In genomic region chr1:41411229-41411628, GRCh38 we compare ENCODE assay signal across 21 cellular contexts. TPM values are rescaled to one million over a fixed set of nuclear protein-coding genes. Genes with fewer than 3 reads are reported as not detected.
A peak's percentile ranks its signal among the peaks of the same experiment; 100 is the strongest.
DNase-seq lines count a peak whose midpoint lies in the region; ATAC-seq and TF ChIP-seq lines count a peak whose summit lies in the region.
"Had no signal": no experiment of that assay in that cellular context is flagged by ENCODE, and none has a peak within 500 bp of the region (broad histone marks: within the 10 kb centered on the region; RNA-seq: fewer than 3 reads in every experiment).

No MANE protein-coding gene starts in this region.

- H4K20me1 ChIP-seq in SK-N-SH (ENCODE audit: insufficient read depth): no peaks in the 10 kb centered on the region
- no peaks in the 10 kb centered on the region for H4K20me1 ChIP-seq in MM.1S (ENCODE audit: insufficient read depth, low read length)
- H4K20me1 ChIP-seq in PC-9 (ENCODE audit: insufficient read depth): no peaks in the 10 kb centered on the region

- no peak for DNase-seq in SK-N-SH
- peak; percentile 31 for DNase-seq in MM.1S
- peak; percentile 59 to 69 for DNase-seq in PC-9
- peak; percentile 21 for DNase-seq in mesendoderm
- DNase-seq in activated CD8-positive, alpha-beta memory T cell treated with anti-CD3 and anti-CD28 coated beads, Interleukin-2, amount 10 ng/mL, durations not matched to agents 7 days and 5 days: no peak
- DNase-seq in H7: no peak
- DNase-seq: ACHN; activated CD8-positive, alpha-beta T cell treated with anti-CD3 and anti-CD28 coated beads for 36 hours; activated T-cell treated with anti-CD3 and anti-CD28 coated beads, Interleukin-2, amount 50 U/mL, for 1 hour; amniotic stem cell; C1 segment of cervical spinal cord; kidney; NCI-H1436; NCI-H345 had no signal

- WGBS in SK-N-SH (ENCODE audit: low lambda C conversion rate): 87% methylated on average over 3 of the region's 3 CpGs
- no CpG with 5 or more reads among the region's 3 CpGs for WGBS in mesendoderm (ENCODE audit: extremely low coverage, insufficient coverage, low lambda C conversion rate)

- H3K4me3 Mint-ChIP-seq in activated CD8-positive, alpha-beta memory T cell treated with anti-CD3 and anti-CD28 coated beads, Interleukin-2, amount 10 ng/mL, durations not matched to agents 7 days and 5 days: no peak overlapping the region
- H3K4me3 Mint-ChIP-seq: activated CD8-positive, alpha-beta T cell treated with anti-CD3 and anti-CD28 coated beads for 36 hours had no signal

- TF ChIP-seq EP300 in SK-N-SH (IDR thresholded peaks at IDR 0.05; ENCODE audit: borderline replicate concordance in 1 of 2, low read depth in 1 of 2, low read length in 1 of 2): no peak

- no peak overlapping the region for H3K4ac ChIP-seq in mesendoderm (ENCODE audit: low read depth, low read length)

- H3K27ac ChIP-seq in SK-N-SH (ENCODE audit: low read depth in 2 of 2, low read length in 1 of 2) (no peak overlapping the region), MM.1S (ENCODE audit: low read length) (no peak overlapping the region), PC-9 (no peak overlapping the region), mesendoderm (ENCODE audit: low read depth, low read length) (no peak overlapping the region)
- H3K27ac ChIP-seq: coronary artery, HL-60, prostate gland had no signal

- peaks cover 0 to 28% of the 10 kb centered on the region in 2 experiments; a peak in 1 of 4 replicates for H3K4me1 ChIP-seq in SK-N-SH (ENCODE audit: control insufficient read depth in 1 of 2, insufficient read depth in 2 of 2, low read depth in 1 of 2, low read length in 1 of 2)
- H3K4me1 ChIP-seq in MM.1S (ENCODE audit: low read length): no peaks in the 10 kb centered on the region
- peaks cover 20% of the 10 kb centered on the region for H3K4me1 ChIP-seq in PC-9 (replicated peaks; ENCODE audit: insufficient read depth)
- no peaks in the 10 kb centered on the region for H3K4me1 ChIP-seq in mesendoderm (ENCODE audit: control insufficient read depth, low read depth, low read length)
- H3K4me1 ChIP-seq: prostate gland had no signal

- TF ChIP-seq CTCF in SK-N-SH (IDR thresholded peaks at IDR 0.05) (no peak), MM.1S (IDR thresholded peaks at IDR 0.05; ENCODE audit: low read length) (no peak), PC-9 (conservative IDR thresholded peaks at IDR 0.05) (no peak)

- H3K18ac ChIP-seq in mesendoderm (ENCODE audit: low read length): no peak overlapping the region

- H3K56ac ChIP-seq in mesendoderm (ENCODE audit: low read length): no peak overlapping the region

- H3K27me3 Mint-ChIP-seq in activated CD8-positive, alpha-beta memory T cell treated with anti-CD3 and anti-CD28 coated beads, Interleukin-2, amount 10 ng/mL, durations not matched to agents 7 days and 5 days: peaks cover 17% of the 10 kb centered on the region

- no peaks in the 10 kb centered on the region for H3K36me3 ChIP-seq in SK-N-SH (replicated peaks in 1 of 2; ENCODE audit: control insufficient read depth in 1 of 2, insufficient read depth in 2 of 2, low read length in 1 of 2)
- no peaks in the 10 kb centered on the region for H3K36me3 ChIP-seq in MM.1S (replicated peaks; ENCODE audit: insufficient read depth, low read length)
- no peaks in the 10 kb centered on the region for H3K36me3 ChIP-seq in PC-9 (ENCODE audit: low read depth)
- no peaks in the 10 kb centered on the region for H3K36me3 ChIP-seq in mesendoderm (ENCODE audit: control insufficient read depth, insufficient read depth, low read length)
- no peaks in the 10 kb centered on the region for H3K36me3 ChIP-seq in H7 (replicated peaks; ENCODE audit: control insufficient read depth, insufficient read depth, low read length)
- H3K36me3 ChIP-seq: prostate gland had no signal

- no peaks in the 10 kb centered on the region for H3F3A ChIP-seq in SK-N-SH (replicated peaks; ENCODE audit: insufficient read depth)
- H3F3A ChIP-seq in MM.1S (ENCODE audit: insufficient read depth, low read length): no peaks in the 10 kb centered on the region
- H3F3A ChIP-seq in PC-9 (ENCODE audit: insufficient read depth, low read depth): peaks cover 17% of the 10 kb centered on the region

- H3K9me3 ChIP-seq in SK-N-SH: no peaks in the 10 kb centered on the region
- H3K9me3 ChIP-seq in MM.1S (replicated peaks; ENCODE audit: insufficient read depth, low read length): no peaks in the 10 kb centered on the region
- H3K9me3 ChIP-seq in PC-9 (ENCODE audit: insufficient read depth, low read depth): no peaks in the 10 kb centered on the region
- H3K9me3 ChIP-seq: prostate gland had no signal

- H3K4me1 Mint-ChIP-seq in activated CD8-positive, alpha-beta memory T cell treated with anti-CD3 and anti-CD28 coated beads, Interleukin-2, amount 10 ng/mL, durations not matched to agents 7 days and 5 days: no peaks in the 10 kb centered on the region

- no peak overlapping the region for H4K8ac ChIP-seq in mesendoderm (ENCODE audit: low read depth, low read length)

- H2BK15ac ChIP-seq in mesendoderm (replicated peaks; ENCODE audit: low read depth): no peak overlapping the region

- ATAC-seq in SK-N-SH treated with all-trans-retinoic acid at 6 μM for 48 hours (no peak), GM18861 (IDR thresholded peaks at IDR 0.05; ENCODE audit: unreplicated experiment) (no peak)
- no peak for ATAC-seq in activated CD8-positive, alpha-beta memory T cell treated with anti-CD3 and anti-CD28 coated beads, Interleukin-2, amount 10 ng/mL, durations not matched to agents 7 days and 5 days
- ATAC-seq: activated CD8-positive, alpha-beta T cell treated with anti-CD3 and anti-CD28 coated beads for 36 hours had no signal

- no peak overlapping the region for H4K5ac ChIP-seq in mesendoderm (ENCODE audit: low read length)

- no peak overlapping the region for H3K27ac Mint-ChIP-seq in activated CD8-positive, alpha-beta memory T cell treated with anti-CD3 and anti-CD28 coated beads, Interleukin-2, amount 10 ng/mL, durations not matched to agents 7 days and 5 days
- H3K27ac Mint-ChIP-seq: activated CD8-positive, alpha-beta T cell treated with anti-CD3 and anti-CD28 coated beads for 36 hours had no signal

- H3K4me3 ChIP-seq in SK-N-SH (ENCODE audit: low read depth in 2 of 2, low read length in 1 of 2) (no peak overlapping the region), MM.1S (ENCODE audit: low read length) (no peak overlapping the region), PC-9 (no peak overlapping the region), mesendoderm (ENCODE audit: low read length) (no peak overlapping the region), H7 (ENCODE audit: insufficient read depth, low read depth, low read length) (no peak overlapping the region)
- H3K4me3 ChIP-seq: coronary artery, prostate gland had no signal

- no TSS peak for BruUV-seq in PC-9 (replicated peaks; lab: Mats Ljungman, UMichigan)

- H3K36me3 Mint-ChIP-seq in activated CD8-positive, alpha-beta memory T cell treated with anti-CD3 and anti-CD28 coated beads, Interleukin-2, amount 10 ng/mL, durations not matched to agents 7 days and 5 days: no peaks in the 10 kb centered on the region

- no peak overlapping the region for H2BK120ac ChIP-seq in mesendoderm (ENCODE audit: low read depth, low read length)

- H3K79me1 ChIP-seq in mesendoderm (ENCODE audit: low read length): no peaks in the 10 kb centered on the region

- H3K27me3 ChIP-seq in SK-N-SH (ENCODE audit: insufficient read depth): no peaks in the 10 kb centered on the region
- peaks cover 41% of the 10 kb centered on the region for H3K27me3 ChIP-seq in MM.1S (replicated peaks; ENCODE audit: insufficient read depth, low read length)
- H3K27me3 ChIP-seq in PC-9 (ENCODE audit: insufficient read depth, low read depth): peaks cover 16% of the 10 kb centered on the region; the same call in 1 of the 2 replicates
- no peaks in the 10 kb centered on the region for H3K27me3 ChIP-seq in mesendoderm (ENCODE audit: insufficient read depth, low read length, poor library complexity)
- peaks cover 5% of the 10 kb centered on the region; the same call in 1 of the 2 replicates for H3K27me3 ChIP-seq in H7 (ENCODE audit: control insufficient read depth, insufficient read depth, low read length)

- no peak overlapping the region for H2AFZ ChIP-seq in SK-N-SH (ENCODE audit: low read depth)
- no peak overlapping the region for H2AFZ ChIP-seq in MM.1S (ENCODE audit: low read length)
- H2AFZ ChIP-seq in PC-9: no peak overlapping the region

- H3K4me2 ChIP-seq in SK-N-SH: no peak overlapping the region
- no peak overlapping the region for H3K4me2 ChIP-seq in MM.1S (ENCODE audit: low read depth, low read length)
- no peak overlapping the region for H3K4me2 ChIP-seq in PC-9
- H3K4me2 ChIP-seq in mesendoderm (ENCODE audit: low read length): no peak overlapping the region

- no peaks in the 10 kb centered on the region for H3K9me3 Mint-ChIP-seq in activated CD8-positive, alpha-beta memory T cell treated with anti-CD3 and anti-CD28 coated beads, Interleukin-2, amount 10 ng/mL, durations not matched to agents 7 days and 5 days (ENCODE audit: low read depth)
- H3K9me3 Mint-ChIP-seq: activated CD8-positive, alpha-beta T cell treated with anti-CD3 and anti-CD28 coated beads for 36 hours had no signal

- H3K23ac ChIP-seq in mesendoderm (ENCODE audit: low read length): no peak overlapping the region

- CTCF ChIA-PET in SK-N-SH (lab: Yijun Ruan, JAX) (interaction anchor here (0.8 to 3.2 kb wide), 3 partner anchors 22 to 128 kb away, joined by 3 to 13 read pairs (median 8); no protein-coding TSS in a partner anchor), PC-9 (lab: Charles Lee) (no interaction called here)
- CTCF ChIA-PET in activated CD8-positive, alpha-beta memory T cell treated with anti-CD3 and anti-CD28 coated beads, Interleukin-2, amount 10 ng/mL, durations not matched to agents 7 days and 5 days (lab: Charles Lee): no interaction called here

- no peak overlapping the region for H3K9ac ChIP-seq in SK-N-SH
- H3K9ac ChIP-seq in MM.1S (ENCODE audit: low read length): no peak overlapping the region
- no peak overlapping the region for H3K9ac ChIP-seq in mesendoderm (ENCODE audit: low read length)

- intact Hi-C loops in PC-9 (cut with micrococcal nuclease; ENCODE audit: unreplicated experiment): no loop called here

- H2AK5ac ChIP-seq in mesendoderm (ENCODE audit: low read length): no peak overlapping the region

- no peaks in the 10 kb centered on the region for H3K79me2 ChIP-seq in SK-N-SH (ENCODE audit: insufficient read depth)
- no peaks in the 10 kb centered on the region for H3K79me2 ChIP-seq in MM.1S (ENCODE audit: low read length)
- H3K79me2 ChIP-seq in PC-9 (ENCODE audit: low read depth): no peaks in the 10 kb centered on the region
- H3K79me2 ChIP-seq in mesendoderm (ENCODE audit: control insufficient read depth, insufficient read depth, low read length): no peaks in the 10 kb centered on the region

- POLR2A ChIA-PET in SK-N-SH (lab: Yijun Ruan, JAX) (no interaction called here), PC-9 (lab: Charles Lee; ENCODE audit: unreplicated experiment) (no interaction called here)

- H2BK5ac ChIP-seq in mesendoderm (ENCODE audit: low read length): no peak overlapping the region

- TF ChIP-seq RAD21 in SK-N-SH (IDR thresholded peaks at IDR 0.05; ENCODE audit: low read length): no peak

- H3K9me2 ChIP-seq in SK-N-SH (no peaks in the 10 kb centered on the region), MM.1S (replicated peaks; ENCODE audit: insufficient read depth, low read length) (no peaks in the 10 kb centered on the region), PC-9 (ENCODE audit: insufficient read depth) (no peaks in the 10 kb centered on the region)

RNA-seq across cellular contexts. Expression of gene FOXO6, which starts 50.0 kb away (rescaled TPM):
- 0.11 and 0.35 TPM in 2 replicates for polyA plus RNA-seq in SK-N-SH (2012; rRNA removed)
- 0.24 and 0.33 TPM in 2 replicates for polyA plus RNA-seq in SK-N-SH (2012; cell fraction: cytosol; rRNA removed)
- polyA plus RNA-seq in SK-N-SH (2012; cell fraction: nucleus; rRNA removed): 0.50 and 0.55 TPM in 2 replicates
- total RNA-seq in PC-9 (2021): 9.0 and 17.5 TPM in 2 replicates
- polyA plus RNA-seq in mesendoderm (2013, experiment 1 of 2): 0.32 TPM
- 0.36 TPM for polyA plus RNA-seq in mesendoderm (2013, experiment 2 of 2)
- not detected for total RNA-seq in activated CD8-positive, alpha-beta memory T cell treated with anti-CD3 and anti-CD28 coated beads, Interleukin-2, amount 10 ng/mL, durations not matched to agents 7 days and 5 days
- total RNA-seq in H7 (2014; rRNA removed; shearing (Covaris generic)): 0.97 and 1.00 TPM in 2 replicates
- total RNA-seq: lung microvascular endothelial cell, subcutaneous adipose tissue had no signal

Comparison
In these comparisons a context has a peak if more than half of its experiments do, and no peak if none do; other contexts are left out.
1. DNase-seq: peak in MM.1S (single experiment), PC-9 (2 of 2) and mesendoderm (single experiment); none in SK-N-SH (single experiment), activated CD8-positive, alpha-beta memory T cell treated with anti-CD3 and anti-CD28 coated beads, Interleukin-2, amount 10 ng/mL, durations not matched to agents 7 days and 5 days (single experiment) and H7 (single experiment).